3 cellular contexts compared by ENCODE assay signal in genomic region chr10:2436933-2437332, GRCh38.
"Had no signal": no experiment of that assay in that cellular context is flagged by ENCODE, and none has a peak within 500 bp of the region (broad histone marks: within the 10 kb centered on the region; RNA-seq: fewer than 3 reads in every experiment).

No MANE protein-coding gene starts in this region.

- DNase-seq: GDM1, GF-D8 had no signal

- ATAC-seq: GM12878 had no signal

- H3K4me3 ChIP-seq: GM12878 had no signal
